21 cellular contexts compared by ENCODE assay signal in the genomic region with DNA sequence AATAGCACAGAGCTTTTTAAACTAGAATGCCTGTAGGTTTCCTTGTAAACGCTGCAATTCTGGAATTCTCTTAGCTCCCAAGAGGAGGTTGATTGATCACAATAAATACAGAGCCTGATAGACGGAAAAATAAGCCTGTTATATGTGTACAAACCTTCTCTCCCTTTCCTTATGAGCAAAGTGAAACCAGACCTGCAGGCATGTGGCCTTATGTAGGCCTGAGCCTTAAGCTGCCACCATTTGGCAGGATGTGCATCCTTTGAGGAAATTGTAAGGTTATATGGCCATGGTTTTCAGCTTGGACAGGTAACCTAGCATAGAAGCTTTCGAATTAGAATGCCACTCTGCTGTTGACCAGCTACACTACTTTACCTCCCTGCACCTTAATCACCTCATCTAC. TPM values are rescaled to one million over a fixed set of nuclear protein-coding genes. Genes with fewer than 3 reads are reported as not detected.
DNase-seq lines count a peak whose midpoint lies in the region; ATAC-seq and TF ChIP-seq lines count a peak whose summit lies in the region.
"Had no signal": no experiment of that assay in that cellular context is flagged by ENCODE, and none has a peak within 500 bp of the region (broad histone marks: within the 10 kb centered on the region; RNA-seq: fewer than 3 reads in every experiment).

No MANE protein-coding gene starts in this region.

- H3K4me3 Mint-ChIP-seq in dendritic cell treated with granulocyte-macrophage colony-stimulating factor and Interleukin-4, amounts not matched to agents 40 ng/mL and 50 ng/mL, for 4 days, result no peak overlapping the region
- no peak overlapping the region for H3K4me3 Mint-ChIP-seq in osteocyte (ENCODE audit: unreplicated experiment)
- H3K4me3 Mint-ChIP-seq: CD14-positive monocyte, IgD-negative memory B cell had no signal

- H3K27me3 Mint-ChIP-seq in dendritic cell treated with granulocyte-macrophage colony-stimulating factor and Interleukin-4, amounts not matched to agents 40 ng/mL and 50 ng/mL, for 4 days, result no peaks in the 10 kb centered on the region
- H3K27me3 Mint-ChIP-seq in osteocyte (ENCODE audit: unreplicated experiment), result peaks cover 17% of the 10 kb centered on the region
- H3K27me3 Mint-ChIP-seq: IgD-negative memory B cell had no signal

- DNase-seq in left ventricle myocardium inferior (no peak), left ventricle myocardium superior (no peak), mucosa of descending colon (no peak), transverse colon (no peak), Ammon's horn (ENCODE audit: low spot score) (no peak), osteocyte (ENCODE audit: extremely low spot score, unreplicated experiment) (no peak)
- DNase-seq: 8988T, DMS79, GOT3, HCEC 1CT, NCI-H1694 treated with DMSO at 0.1 percent for 48 hours, NCI-H446, NCI-H526, OCI-M1 had no signal

- no peak for TF ChIP-seq EP300 in transverse colon (IDR thresholded peaks at IDR 0.05; ENCODE audit: low read depth)

- WGBS in transverse colon (ENCODE audit: low coverage in 1 of 2), 2 donors, result 50 to 58% methylated on average over 3 of the region's 3 CpGs

- peaks cover 42% of the 10 kb centered on the region for H3K4me1 Mint-ChIP-seq in dendritic cell treated with granulocyte-macrophage colony-stimulating factor and Interleukin-4, amounts not matched to agents 40 ng/mL and 50 ng/mL, for 4 days (ENCODE audit: low read depth)
- H3K4me1 Mint-ChIP-seq in osteocyte (ENCODE audit: unreplicated experiment), result no peaks in the 10 kb centered on the region

- H3K9me3 Mint-ChIP-seq in dendritic cell treated with granulocyte-macrophage colony-stimulating factor and Interleukin-4, amounts not matched to agents 40 ng/mL and 50 ng/mL, for 4 days, result no peaks in the 10 kb centered on the region
- no peaks in the 10 kb centered on the region for H3K9me3 Mint-ChIP-seq in osteocyte (ENCODE audit: unreplicated experiment)
- H3K9me3 Mint-ChIP-seq: IgD-negative memory B cell had no signal

- no peaks in the 10 kb centered on the region for H3K27me3 ChIP-seq in left ventricle myocardium inferior (ENCODE audit: low read depth)
- no peaks in the 10 kb centered on the region for H3K27me3 ChIP-seq in transverse colon
- H3K27me3 ChIP-seq: SJSA1 had no signal

- H3K9me3 ChIP-seq in left ventricle myocardium inferior (replicated peaks) (no peaks in the 10 kb centered on the region), mucosa of descending colon (no peaks in the 10 kb centered on the region), transverse colon (no peaks in the 10 kb centered on the region)
- H3K9me3 ChIP-seq: SJSA1 had no signal

- H3K36me3 Mint-ChIP-seq in dendritic cell treated with granulocyte-macrophage colony-stimulating factor and Interleukin-4, amounts not matched to agents 40 ng/mL and 50 ng/mL, for 4 days (ENCODE audit: low read depth), result peaks cover 59% of the 10 kb centered on the region
- H3K36me3 Mint-ChIP-seq in osteocyte (ENCODE audit: unreplicated experiment), result no peaks in the 10 kb centered on the region

- H3K27ac Mint-ChIP-seq in dendritic cell treated with granulocyte-macrophage colony-stimulating factor and Interleukin-4, amounts not matched to agents 40 ng/mL and 50 ng/mL, for 4 days, result peak overlapping the region; percentile 63
- H3K27ac Mint-ChIP-seq in osteocyte (ENCODE audit: unreplicated experiment), result no peak overlapping the region
- H3K27ac Mint-ChIP-seq: IgD-negative memory B cell had no signal

- peaks cover 41% of the 10 kb centered on the region for H3K4me1 ChIP-seq in left ventricle myocardium inferior
- H3K4me1 ChIP-seq in mucosa of descending colon (ENCODE audit: low read depth), result peaks cover 37% of the 10 kb centered on the region
- peaks cover 14 to 42% (median 25%) of the 10 kb centered on the region in 4 donors for H3K4me1 ChIP-seq in transverse colon
- H3K4me1 ChIP-seq: SJSA1 had no signal

- H3K36me3 ChIP-seq in left ventricle myocardium inferior, result no peaks in the 10 kb centered on the region
- no peaks in the 10 kb centered on the region for H3K36me3 ChIP-seq in mucosa of descending colon (ENCODE audit: low read depth)
- H3K36me3 ChIP-seq in transverse colon, result no peaks in the 10 kb centered on the region
- H3K36me3 ChIP-seq: SJSA1 had no signal

- TF ChIP-seq CTCF in left ventricle myocardium inferior (IDR thresholded peaks at IDR 0.05; ENCODE audit: borderline replicate concordance) (no peak), mucosa of descending colon (IDR thresholded peaks at IDR 0.05) (no peak), transverse colon (IDR thresholded peaks at IDR 0.05) (no peak), osteocyte (IDR thresholded peaks at IDR 0.05) (no peak)

- ATAC-seq in left ventricle myocardium superior (no peak), mucosa of descending colon (peak; percentile 53), GM19351 (IDR thresholded peaks at IDR 0.05; ENCODE audit: unreplicated experiment) (no peak)
- ATAC-seq: Right ventricle myocardium inferior had no signal

- no peak for TF ChIP-seq POLR2A in transverse colon (IDR thresholded peaks at IDR 0.05)

- H3K27ac ChIP-seq in left ventricle myocardium inferior (replicated peaks) (peak overlapping the region; percentile 31), transverse colon (peak overlapping the region; percentile 73 to 83 (median 78))
- H3K27ac ChIP-seq: SJSA1 had no signal

- intact Hi-C loops in left ventricle myocardium inferior (cut with micrococcal nuclease), result no loop called here
- intact Hi-C loops in left ventricle myocardium superior (cut with micrococcal nuclease), result no loop called here
- intact Hi-C loops in dendritic cell treated with granulocyte-macrophage colony-stimulating factor and Interleukin-4, amounts not matched to agents 40 ng/mL and 50 ng/mL, for 4 days (cut with micrococcal nuclease), result no loop called here
- intact Hi-C loops in mucosa of descending colon (cut with DNase I, micrococcal nuclease), result no loop called here
- intact Hi-C loops in transverse colon (cut with DNase I; ENCODE audit: low total_unique reads), result no loop called here

- H3K4me3 ChIP-seq in left ventricle myocardium inferior (no peak overlapping the region), mucosa of descending colon (no peak overlapping the region), transverse colon (no peak overlapping the region)
- H3K4me3 ChIP-seq: SJSA1 had no signal

- in situ Hi-C loops in transverse colon (cut with MboI; ENCODE audit: low pct_ligation_motif_present in 1 of 4, low pct_unique_long_range_greater_than_20kb in 1 of 4, low sequenced_read_pairs in 3 of 4), result no loop called here

RNA-seq across cellular contexts. Expression of a gene that starts 49.1 kb away (rescaled TPM):
- not detected for total RNA-seq in left ventricle myocardium inferior
- total RNA-seq in left ventricle myocardium superior, result not detected
- total RNA-seq in mucosa of descending colon, result not detected
- not detected for total RNA-seq in transverse colon
- not detected in 2 replicates for total RNA-seq in osteocyte
- total RNA-seq: M059J, Right ventricle myocardium inferior, SJSA1 had no signal
